ENCODE assay signal across 2 cellular contexts in genomic region chr16:74353038-74353437, GRCh38. TPM values are rescaled to one million over a fixed set of nuclear protein-coding genes. Genes with fewer than 3 reads are reported as not detected.
"Had no signal": no experiment of that assay in that cellular context is flagged by ENCODE, and none has a peak within 500 bp of the region (broad histone marks: within the 10 kb centered on the region; RNA-seq: fewer than 3 reads in every experiment).

No MANE protein-coding gene starts in this region.

RNA-seq across cellular contexts. Expression of gene NPIPB15, which starts 23.1 kb away (rescaled TPM):
- total RNA-seq: activated naive CD8-positive, alpha-beta T cell treated with anti-CD3 and anti-CD28 coated beads for 36 hours; dermis blood vessel endothelial cell had no signal
